In the genomic region with DNA sequence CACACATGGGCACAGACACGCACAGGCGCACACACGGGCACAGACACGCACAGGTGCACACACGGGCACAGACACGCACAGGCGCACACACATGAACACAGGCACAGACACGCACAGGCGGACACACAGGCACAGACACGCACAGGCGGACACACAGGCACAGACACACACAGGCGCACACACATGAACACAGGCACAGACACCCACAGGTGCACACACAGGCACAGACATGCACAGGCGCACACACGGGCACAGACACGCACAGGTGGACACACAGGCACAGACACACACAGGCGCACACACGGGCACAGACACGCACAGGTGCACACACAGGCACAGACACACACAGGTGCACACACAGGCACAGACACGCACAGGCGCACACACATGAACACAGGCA, we compare ENCODE assay signal across 34 cellular contexts.
"Had no signal": no experiment of that assay in that cellular context is flagged by ENCODE, and none has a peak within 500 bp of the region (broad histone marks: within the 10 kb centered on the region; RNA-seq: fewer than 3 reads in every experiment).

No MANE protein-coding gene starts in this region.

- H3K4me3 Mint-ChIP-seq: activated B cell treated with CpG ODN at 0.5 μM for 24 hours; activated CD8-positive, alpha-beta T cell treated with anti-CD3 and anti-CD28 coated beads for 36 hours; activated naive CD8-positive, alpha-beta T cell; activated T-cell treated with anti-CD3 and anti-CD28 coated beads, Interleukin-2, amount 50 U/mL, for 4 hours; activated T-helper 17 cell treated with anti-CD3 and anti-CD28 coated beads, Interleukin-2, amount 50 U/mL, for 72 hours; central memory CD8-positive, alpha-beta T cell; effector memory CD8-positive, alpha-beta T cell; T-helper 17 cell; T-helper 2 cell treated with Interferon-gamma antibody and Interleukin-4, amounts not matched to agents 5 μg/mL and 100 μg/mL, for 36 hours had no signal

- DNase-seq: activated B cell treated with CpG ODN at 0.5 μM for 24 hours; activated CD4-positive, alpha-beta T cell treated with anti-CD3 and anti-CD28 coated beads for 48 hours; activated CD4-positive, alpha-beta T cell treated with anti-CD3 and anti-CD28 coated beads, Interleukin-2, amount 50 U/mL, for 1 hour; activated CD4-positive, alpha-beta T cell treated with anti-CD3 and anti-CD28 coated beads, Interleukin-2, amount 50 U/mL, for 48 hours; activated CD8-positive, alpha-beta memory T cell treated with anti-CD3 and anti-CD28 coated beads for 24 hours; activated CD8-positive, alpha-beta T cell treated with anti-CD3 and anti-CD28 coated beads for 36 hours; activated effector memory CD4-positive, alpha-beta T cell treated with Interleukin-2 at 50 U/mL for 16 hours; activated gamma-delta T cell treated with Interleukin-2 at 50 U/mL for 16 hours; activated naive CD4-positive, alpha-beta T cell treated with anti-CD3 and anti-CD28 coated beads, Interleukin-2, amount 50 U/mL, for 16 hours; activated naive CD4-positive, alpha-beta T cell treated with Interleukin-2 at 50 U/mL for 16 hours; activated T-cell treated with anti-CD3 and anti-CD28 coated beads, Interleukin-2, amount 50 U/mL, for 4 hours; amniotic stem cell; anterior cingulate cortex; brain microvascular endothelial cell; cortex of kidney; dermis blood vessel endothelial cell; effector CD4-positive, alpha-beta T cell; effector memory CD8-positive, alpha-beta T cell; erythroblast; foreskin keratinocyte; gastrocnemius medialis; glutamatergic neuron; heart left ventricle; T-helper 17 cell; T1000; WERI-Rb-1 had no signal

- ATAC-seq: activated CD4-positive, CD25-positive, alpha-beta regulatory T cell treated with anti-CD3 and anti-CD28 coated beads, Interleukin-2, amount 50 U/mL, for 24 hours; activated CD8-positive, alpha-beta T cell treated with anti-CD3 and anti-CD28 coated beads for 36 hours; activated T-cell treated with anti-CD3 and anti-CD28 coated beads, Interleukin-2, amount 50 U/mL, for 4 hours; activated T-helper 17 cell treated with anti-CD3 and anti-CD28 coated beads, Interleukin-2, amount 50 U/mL, for 72 hours; effector memory CD8-positive, alpha-beta T cell; foreskin keratinocyte; gastrocnemius medialis; heart left ventricle; T-helper 17 cell had no signal

- H3K4me1 ChIP-seq: esophagus muscularis mucosa, foreskin keratinocyte, gastrocnemius medialis, heart left ventricle had no signal

- H3K36me3 ChIP-seq: brain microvascular endothelial cell, esophagus muscularis mucosa, gastrocnemius medialis, heart left ventricle, WERI-Rb-1 had no signal

- H3K27me3 ChIP-seq: brain microvascular endothelial cell, foreskin keratinocyte, gastrocnemius medialis had no signal

- H3K36me3 Mint-ChIP-seq: activated naive CD8-positive, alpha-beta T cell had no signal

- H3K27ac Mint-ChIP-seq: activated B cell treated with CpG ODN at 0.5 μM for 24 hours; activated CD8-positive, alpha-beta T cell treated with anti-CD3 and anti-CD28 coated beads for 36 hours; activated naive CD8-positive, alpha-beta T cell; activated T-helper 17 cell treated with anti-CD3 and anti-CD28 coated beads, Interleukin-2, amount 50 U/mL, for 72 hours; effector memory CD8-positive, alpha-beta T cell; T-helper 17 cell; T-helper 2 cell treated with Interferon-gamma antibody and Interleukin-4, amounts not matched to agents 5 μg/mL and 100 μg/mL, for 36 hours had no signal

- FAIRE-seq: astrocyte, colon had no signal

- H3K27ac ChIP-seq: brain microvascular endothelial cell, esophagus muscularis mucosa, foreskin keratinocyte, gastrocnemius medialis, heart left ventricle, WERI-Rb-1 had no signal

- H3K9me3 ChIP-seq: esophagus muscularis mucosa, gastrocnemius medialis, heart left ventricle had no signal

- H3K27me3 Mint-ChIP-seq: activated B cell treated with CpG ODN at 0.5 μM for 24 hours; activated T-helper 17 cell treated with anti-CD3 and anti-CD28 coated beads, Interleukin-2, amount 50 U/mL, for 72 hours; central memory CD8-positive, alpha-beta T cell; effector memory CD8-positive, alpha-beta T cell; T-helper 17 cell had no signal

- H3K4me3 ChIP-seq: esophagus muscularis mucosa, gastrocnemius medialis, heart left ventricle had no signal

- H3K9me3 Mint-ChIP-seq: activated B cell treated with CpG ODN at 0.5 μM for 24 hours; activated T-cell treated with anti-CD3 and anti-CD28 coated beads, Interleukin-2, amount 50 U/mL, for 4 hours had no signal

- H3K4me1 Mint-ChIP-seq: activated B cell treated with CpG ODN at 0.5 μM for 24 hours; activated T-helper 17 cell treated with anti-CD3 and anti-CD28 coated beads, Interleukin-2, amount 50 U/mL, for 72 hours; central memory CD8-positive, alpha-beta T cell; T-helper 17 cell had no signal
